In genomic region chr11:112298535-112298934, GRCh38 we compare ENCODE assay signal across 22 cellular contexts. TPM values are rescaled to one million over a fixed set of nuclear protein-coding genes. Genes with fewer than 3 reads are reported as not detected.
DNase-seq lines count a peak whose midpoint lies in the region; ATAC-seq and TF ChIP-seq lines count a peak whose summit lies in the region.
"Had no signal": no experiment of that assay in that cellular context is flagged by ENCODE, and none has a peak within 500 bp of the region (broad histone marks: within the 10 kb centered on the region; RNA-seq: fewer than 3 reads in every experiment).

No MANE protein-coding gene starts in this region.

- peaks cover 49% of the 10 kb centered on the region for H3K4me1 Mint-ChIP-seq in activated CD4-positive, alpha-beta T cell treated with anti-CD3 and anti-CD28 coated beads, Interleukin-2, amount 10 ng/mL, durations not matched to agents 7 days and 5 days
- H3K4me1 Mint-ChIP-seq in activated T-helper 17 cell treated with anti-CD3 and anti-CD28 coated beads, Interleukin-2, amount 50 U/mL, for 72 hours: peaks cover 24% of the 10 kb centered on the region
- H3K4me1 Mint-ChIP-seq in stimulated activated naive B cell treated with anti-CD40 and anti-IgM and Interleukin-4, amounts not matched to agents 10 μg/mL and 1 μg/mL and 100 μg/mL, for 72 hours: peaks cover 0 to 2% of the 10 kb centered on the region in 2 donors
- H3K4me1 Mint-ChIP-seq: stimulated activated memory B cell treated with anti-CD40 and anti-IgM and Interleukin-4, amounts not matched to agents 10 μg/mL and 1 μg/mL and 100 μg/mL, for 72 hours had no signal

- no peaks in the 10 kb centered on the region for H3K27me3 Mint-ChIP-seq in activated CD4-positive, alpha-beta T cell treated with anti-CD3 and anti-CD28 coated beads, Interleukin-2, amount 10 ng/mL, durations not matched to agents 7 days and 5 days
- no peaks in the 10 kb centered on the region for H3K27me3 Mint-ChIP-seq in activated T-helper 17 cell treated with anti-CD3 and anti-CD28 coated beads, Interleukin-2, amount 50 U/mL, for 72 hours
- H3K27me3 Mint-ChIP-seq in stimulated activated naive B cell treated with anti-CD40 and anti-IgM and Interleukin-4, amounts not matched to agents 10 μg/mL and 1 μg/mL and 100 μg/mL, for 72 hours: no peaks in the 10 kb centered on the region
- H3K27me3 Mint-ChIP-seq: CD8-positive, alpha-beta memory T cell; stimulated activated memory B cell treated with anti-CD40 and anti-IgM and Interleukin-4, amounts not matched to agents 10 μg/mL and 1 μg/mL and 100 μg/mL, for 72 hours had no signal

- DNase-seq in activated CD4-positive, alpha-beta T cell treated with anti-CD3 and anti-CD28 coated beads, Interleukin-2, amount 10 ng/mL, durations not matched to agents 7 days and 5 days: no peak
- no peak for DNase-seq in activated CD4-positive, alpha-beta T cell treated with anti-CD3 and anti-CD28 coated beads, Interleukin-2, amount 50 U/mL, for 48 hours
- DNase-seq in right cardiac atrium: peak; percentile 53 to 86 (median 77)
- DNase-seq in stomach: peak; percentile 55
- DNase-seq in CD1c-positive myeloid dendritic cell (ENCODE audit: extremely low spot score): no peak
- no peak for DNase-seq in stimulated activated naive B cell treated with anti-CD40 and anti-IgM and Interleukin-4, amounts not matched to agents 10 μg/mL and 1 μg/mL and 100 μg/mL, for 72 hours
- DNase-seq in NCI-H82 treated with DMSO at 0.1 percent for 48 hours (lab: John Stamatoyannopoulos, UW; ENCODE audit: unreplicated experiment): no peak
- DNase-seq: activated naive CD4-positive, alpha-beta T cell treated with anti-CD3 and anti-CD28 coated beads, Interleukin-2, amount 50 U/mL, for 16 hours; activated T-cell treated with anti-CD3 and anti-CD28 coated beads for 4 hours; brain microvascular endothelial cell; CD8-positive, alpha-beta memory T cell; EL; SHP77; T-helper 2 cell had no signal

- H3K27ac Mint-ChIP-seq in activated CD4-positive, alpha-beta T cell treated with anti-CD3 and anti-CD28 coated beads, Interleukin-2, amount 10 ng/mL, durations not matched to agents 7 days and 5 days: peak overlapping the region; percentile 83
- no peak overlapping the region for H3K27ac Mint-ChIP-seq in activated T-helper 17 cell treated with anti-CD3 and anti-CD28 coated beads, Interleukin-2, amount 50 U/mL, for 72 hours
- H3K27ac Mint-ChIP-seq in stimulated activated naive B cell treated with anti-CD40 and anti-IgM and Interleukin-4, amounts not matched to agents 10 μg/mL and 1 μg/mL and 100 μg/mL, for 72 hours: no peak overlapping the region
- H3K27ac Mint-ChIP-seq: stimulated activated memory B cell treated with anti-CD40 and anti-IgM and Interleukin-4, amounts not matched to agents 10 μg/mL and 1 μg/mL and 100 μg/mL, for 72 hours had no signal

- H3K27me3 ChIP-seq in right cardiac atrium (ENCODE audit: control insufficient read depth, insufficient read depth): no peaks in the 10 kb centered on the region
- H3K27me3 ChIP-seq in stomach: no peaks in the 10 kb centered on the region
- H3K27me3 ChIP-seq: brain microvascular endothelial cell, dorsolateral prefrontal cortex had no signal

- H3K4me1 ChIP-seq in right cardiac atrium (ENCODE audit: control insufficient read depth, insufficient read depth, low read length): peaks cover 3% of the 10 kb centered on the region
- H3K4me1 ChIP-seq in stomach: peaks cover 18 to 58% (median 35%) of the 10 kb centered on the region in 4 donors
- H3K4me1 ChIP-seq: parathyroid adenoma had no signal

- peak overlapping the region; percentile 79 for H3K27ac ChIP-seq in right cardiac atrium (ENCODE audit: low read length)
- peak overlapping the region in 2 of 5 donors; percentile 18 to 39 for H3K27ac ChIP-seq in stomach
- H3K27ac ChIP-seq: brain microvascular endothelial cell, parathyroid adenoma had no signal

- CTCF ChIA-PET in activated CD4-positive, alpha-beta T cell treated with anti-CD3 and anti-CD28 coated beads, Interleukin-2, amount 10 ng/mL, durations not matched to agents 7 days and 5 days (lab: Charles Lee): no interaction called here

- peaks cover 13% of the 10 kb centered on the region for H3K36me3 Mint-ChIP-seq in activated CD4-positive, alpha-beta T cell treated with anti-CD3 and anti-CD28 coated beads, Interleukin-2, amount 10 ng/mL, durations not matched to agents 7 days and 5 days (ENCODE audit: low read depth)
- H3K36me3 Mint-ChIP-seq in activated T-helper 17 cell treated with anti-CD3 and anti-CD28 coated beads, Interleukin-2, amount 50 U/mL, for 72 hours (ENCODE audit: low read depth): peaks cover 15% of the 10 kb centered on the region
- peaks cover 0 to 5% of the 10 kb centered on the region in 2 donors for H3K36me3 Mint-ChIP-seq in stimulated activated naive B cell treated with anti-CD40 and anti-IgM and Interleukin-4, amounts not matched to agents 10 μg/mL and 1 μg/mL and 100 μg/mL, for 72 hours

- TF ChIP-seq CTCF in stomach (IDR thresholded peaks at IDR 0.05): no peak

- TF ChIP-seq EP300 in stomach (IDR thresholded peaks at IDR 0.05): no peak

- H3K9me3 ChIP-seq in right cardiac atrium (ENCODE audit: control insufficient read depth, low read length): no peaks in the 10 kb centered on the region
- H3K9me3 ChIP-seq in stomach: no peaks in the 10 kb centered on the region

- WGBS in right cardiac atrium: 53% methylated on average over 9 of the region's 9 CpGs
- 44 to 75% (median 48%) methylated on average over 8 to 9 of the region's 9 CpGs for WGBS in stomach, 5 donors

- intact Hi-C loops in right cardiac atrium (cut with DNase I) (loop anchor here in 3 of 4 donors (10.0 kb wide), 2 partner anchors 256 to 986 kb away; no protein-coding TSS in a partner anchor), stomach (cut with DNase I; ENCODE audit: low total_unique reads) (no loop called here)

- no peak for TF ChIP-seq POLR2A in stomach (IDR thresholded peaks at IDR 0.05)

- peaks cover 0 to 7% (median 0%) of the 10 kb centered on the region in 4 donors for H3K36me3 ChIP-seq in stomach
- H3K36me3 ChIP-seq: brain microvascular endothelial cell had no signal

- POLR2A ChIA-PET in activated CD4-positive, alpha-beta T cell treated with anti-CD3 and anti-CD28 coated beads, Interleukin-2, amount 10 ng/mL, durations not matched to agents 7 days and 5 days (lab: Charles Lee): no interaction called here

- no peak overlapping the region for H3K4me3 ChIP-seq in right cardiac atrium (ENCODE audit: low read length)
- H3K4me3 ChIP-seq in stomach: no peak overlapping the region
- H3K4me3 ChIP-seq: dorsolateral prefrontal cortex, K562 had no signal

- H3K4me3 Mint-ChIP-seq in activated CD4-positive, alpha-beta T cell treated with anti-CD3 and anti-CD28 coated beads, Interleukin-2, amount 10 ng/mL, durations not matched to agents 7 days and 5 days: no peak overlapping the region
- H3K4me3 Mint-ChIP-seq in activated T-helper 17 cell treated with anti-CD3 and anti-CD28 coated beads, Interleukin-2, amount 50 U/mL, for 72 hours: peak overlapping the region; percentile 60
- no peak overlapping the region for H3K4me3 Mint-ChIP-seq in stimulated activated naive B cell treated with anti-CD40 and anti-IgM and Interleukin-4, amounts not matched to agents 10 μg/mL and 1 μg/mL and 100 μg/mL, for 72 hours
- H3K4me3 Mint-ChIP-seq: stimulated activated memory B cell treated with anti-CD40 and anti-IgM and Interleukin-4, amounts not matched to agents 10 μg/mL and 1 μg/mL and 100 μg/mL, for 72 hours had no signal

- no peak for ATAC-seq in activated T-helper 17 cell treated with anti-CD3 and anti-CD28 coated beads, Interleukin-2, amount 50 U/mL, for 72 hours (replicated peaks)
- ATAC-seq in right cardiac atrium: peak; percentile 79 to 83
- ATAC-seq in stimulated activated naive B cell treated with anti-CD40 and anti-IgM and Interleukin-4, amounts not matched to agents 10 μg/mL and 1 μg/mL and 100 μg/mL, for 72 hours (replicated peaks): no peak
- ATAC-seq: esophagus mucosa; K562; stimulated activated memory B cell treated with anti-CD40 and anti-IgM and Interleukin-4, amounts not matched to agents 10 μg/mL and 1 μg/mL and 100 μg/mL, for 72 hours had no signal

- H3K9me3 Mint-ChIP-seq in activated CD4-positive, alpha-beta T cell treated with anti-CD3 and anti-CD28 coated beads, Interleukin-2, amount 10 ng/mL, durations not matched to agents 7 days and 5 days: no peaks in the 10 kb centered on the region
- H3K9me3 Mint-ChIP-seq in activated T-helper 17 cell treated with anti-CD3 and anti-CD28 coated beads, Interleukin-2, amount 50 U/mL, for 72 hours: no peaks in the 10 kb centered on the region
- no peaks in the 10 kb centered on the region for H3K9me3 Mint-ChIP-seq in stimulated activated naive B cell treated with anti-CD40 and anti-IgM and Interleukin-4, amounts not matched to agents 10 μg/mL and 1 μg/mL and 100 μg/mL, for 72 hours
- H3K9me3 Mint-ChIP-seq: CD8-positive, alpha-beta memory T cell; stimulated activated memory B cell treated with anti-CD40 and anti-IgM and Interleukin-4, amounts not matched to agents 10 μg/mL and 1 μg/mL and 100 μg/mL, for 72 hours had no signal

RNA-seq across cellular contexts. Expression of gene PLET1, which starts 37.9 kb away (rescaled TPM):
- total RNA-seq in activated CD4-positive, alpha-beta T cell treated with anti-CD3 and anti-CD28 coated beads, Interleukin-2, amount 10 ng/mL, durations not matched to agents 7 days and 5 days: not detected
- total RNA-seq in activated T-helper 17 cell treated with anti-CD3 and anti-CD28 coated beads, Interleukin-2, amount 50 U/mL, for 72 hours: not detected
- not detected for total RNA-seq in right cardiac atrium
- polyA plus RNA-seq in right cardiac atrium: not detected
- total RNA-seq in stomach: not detected
- polyA plus RNA-seq in stomach: not detected
- total RNA-seq: CD8-positive, alpha-beta memory T cell; dorsolateral prefrontal cortex; esophagus mucosa; K562; mononuclear cell; urinary bladder had no signal
- polyA plus RNA-seq: CD8-positive, alpha-beta memory T cell; K562; urinary bladder had no signal

Comparison
In these comparisons a context has a peak if more than half of its experiments do, and no peak if none do; other contexts are left out.
1. DNase-seq: peak in right cardiac atrium (3 of 3) and stomach (single experiment); none in activated CD4-positive, alpha-beta T cell treated with anti-CD3 and anti-CD28 coated beads, Interleukin-2, amount 10 ng/mL, durations not matched to agents 7 days and 5 days (single experiment), activated CD4-positive, alpha-beta T cell treated with anti-CD3 and anti-CD28 coated beads, Interleukin-2, amount 50 U/mL, for 48 hours (0 of 2), CD1c-positive myeloid dendritic cell (single experiment), stimulated activated naive B cell treated with anti-CD40 and anti-IgM and Interleukin-4, amounts not matched to agents 10 μg/mL and 1 μg/mL and 100 μg/mL, for 72 hours (single experiment) and NCI-H82 treated with DMSO at 0.1 percent for 48 hours (single experiment).
2. ATAC-seq: peak in right cardiac atrium (2 of 2); none in activated T-helper 17 cell treated with anti-CD3 and anti-CD28 coated beads, Interleukin-2, amount 50 U/mL, for 72 hours (single experiment) and stimulated activated naive B cell treated with anti-CD40 and anti-IgM and Interleukin-4, amounts not matched to agents 10 μg/mL and 1 μg/mL and 100 μg/mL, for 72 hours (0 of 2).